Comparison of ENCODE assay signal across 9 cellular contexts in the genomic region with DNA sequence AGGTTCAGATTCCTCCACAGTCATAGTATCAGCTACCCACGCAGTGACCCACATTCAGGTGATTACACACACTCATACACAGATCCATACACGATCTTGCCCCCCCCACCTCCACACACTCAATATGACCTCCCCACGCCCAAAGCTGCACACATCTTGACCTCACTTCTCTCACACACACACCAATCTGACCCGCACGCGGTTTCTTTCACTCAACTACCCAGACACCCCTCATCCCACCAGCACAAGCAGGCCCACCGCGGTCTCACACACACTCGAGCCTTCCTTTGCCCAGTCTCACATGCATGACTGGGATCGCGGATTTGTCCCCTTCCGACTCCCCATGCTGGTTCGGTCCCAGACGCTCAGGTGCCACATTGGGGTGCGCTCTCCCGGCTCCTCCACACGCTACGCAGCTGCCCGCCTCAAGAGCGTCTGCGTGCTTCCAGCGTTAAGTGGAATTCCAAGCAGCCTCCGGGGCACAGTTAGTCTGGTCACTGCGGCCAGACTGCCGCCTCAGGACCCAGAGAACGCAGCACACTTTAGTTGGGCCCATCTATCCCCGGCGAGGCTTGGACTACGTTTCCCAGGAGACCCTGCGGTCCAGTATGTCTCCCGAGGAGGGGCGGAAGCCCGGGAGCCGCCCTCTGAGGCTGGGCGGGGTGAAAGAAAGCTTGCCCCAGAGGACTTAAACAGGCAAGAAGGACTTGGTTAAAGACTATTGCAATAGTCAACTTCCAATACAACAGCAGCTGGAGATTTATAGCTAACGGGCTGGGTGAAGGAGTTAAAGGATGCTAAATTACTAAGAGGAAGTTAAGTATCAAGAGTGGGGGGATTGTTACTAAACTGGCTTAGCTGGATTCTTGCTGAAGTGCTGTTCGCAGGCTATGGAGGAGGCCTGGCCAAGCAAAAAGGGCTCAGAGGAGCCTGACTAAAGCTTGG. TPM values are rescaled to one million over a fixed set of nuclear protein-coding genes. Genes with fewer than 3 reads are reported as not detected.
A peak's percentile ranks its signal among the peaks of the same experiment; 100 is the strongest.
DNase-seq lines count a peak whose midpoint lies in the region; ATAC-seq and TF ChIP-seq lines count a peak whose summit lies in the region.
"Had no signal": no experiment of that assay in that cellular context is flagged by ENCODE, and none has a peak within 500 bp of the region (broad histone marks: within the 10 kb centered on the region; RNA-seq: fewer than 3 reads in every experiment).

No MANE protein-coding gene starts in this region.

- DNase-seq in NCI-H774 (lab: John Stamatoyannopoulos, UW) (peak; percentile 81), lung (ENCODE audit: low spot score) (peak; percentile 94)
- DNase-seq in activated CD8-positive, alpha-beta T cell treated with anti-CD3 and anti-CD28 coated beads, Interleukin-2, amount 10 ng/mL, durations not matched to agents 7 days and 5 days: peak; percentile 95
- DNase-seq in effector CD8-positive, alpha-beta T cell (lab: John Stamatoyannopoulos, UW): peak; percentile 79
- peak; percentile 61 to 78 (median 66) for DNase-seq in stimulated activated CD4-positive, alpha-beta T cell treated with anti-CD3 and anti-CD28 coated beads, TNF-alpha, amount 100 ng/mL, for 1 hour (ENCODE audit: low read depth in 3 of 3, low spot score in 1 of 3)

- no peaks in the 10 kb centered on the region for H4K20me1 ChIP-seq in BLaER1 treated with 17β-estradiol and CSF1 and Interleukin-3, amounts not matched to agents 10 nM and 100 nM

- H3K36me3 ChIP-seq in BLaER1 treated with 17β-estradiol and CSF1 and Interleukin-3, amounts not matched to agents 10 nM and 100 nM: peaks cover 59 to 73% (median 68%) of the 10 kb centered on the region in 11 experiments
- peaks cover 1 to 8% of the 10 kb centered on the region in 2 donors for H3K36me3 ChIP-seq in lung (ENCODE audit: control insufficient read depth in 2 of 2, insufficient read depth in 2 of 2, low read length in 2 of 2)

- H3K27ac Mint-ChIP-seq in activated CD8-positive, alpha-beta T cell treated with anti-CD3 and anti-CD28 coated beads, Interleukin-2, amount 10 ng/mL, durations not matched to agents 7 days and 5 days: no peak overlapping the region
- H3K27ac Mint-ChIP-seq: activated naive CD4-positive, alpha-beta T cell treated with anti-CD3 and anti-CD28 coated beads, Interleukin-2, amount 50 U/mL, for 24 hours had no signal

- peak overlapping the region; percentile 81 to 94 (median 90) for H3K9ac ChIP-seq in BLaER1 treated with 17β-estradiol and CSF1 and Interleukin-3, amounts not matched to agents 10 nM and 100 nM

- H3K4me2 ChIP-seq in BLaER1 treated with 17β-estradiol and CSF1 and Interleukin-3, amounts not matched to agents 10 nM and 100 nM: peak overlapping the region; percentile 78 to 96 (median 90)

- peaks cover 52 to 72% (median 67%) of the 10 kb centered on the region in 11 experiments for H3K9me3 ChIP-seq in BLaER1 treated with 17β-estradiol and CSF1 and Interleukin-3, amounts not matched to agents 10 nM and 100 nM (replicated peaks in 1 of 11)
- peaks cover 0 to 7% of the 10 kb centered on the region in 2 donors for H3K9me3 ChIP-seq in lung (ENCODE audit: control insufficient read depth in 2 of 2, insufficient read depth in 1 of 2, low read length in 1 of 2)

- H3K4me1 Mint-ChIP-seq in activated CD8-positive, alpha-beta T cell treated with anti-CD3 and anti-CD28 coated beads, Interleukin-2, amount 10 ng/mL, durations not matched to agents 7 days and 5 days (ENCODE audit: low read depth): peaks cover 5% of the 10 kb centered on the region

- peak overlapping the region; percentile 67 to 90 (median 87) for H3K27ac ChIP-seq in BLaER1 treated with 17β-estradiol and CSF1 and Interleukin-3, amounts not matched to agents 10 nM and 100 nM
- peak overlapping the region; percentile 86 to 94 for H3K27ac ChIP-seq in lung (ENCODE audit: low read depth in 1 of 2, low read length in 1 of 2)

- no peaks in the 10 kb centered on the region for H3K27me3 ChIP-seq in BLaER1 treated with 17β-estradiol and CSF1 and Interleukin-3, amounts not matched to agents 10 nM and 100 nM
- H3K27me3 ChIP-seq in lung (ENCODE audit: control insufficient read depth, insufficient read depth): no peaks in the 10 kb centered on the region

- H3K27me3 Mint-ChIP-seq in activated CD8-positive, alpha-beta T cell treated with anti-CD3 and anti-CD28 coated beads, Interleukin-2, amount 10 ng/mL, durations not matched to agents 7 days and 5 days (ENCODE audit: low read depth): no peaks in the 10 kb centered on the region
- H3K27me3 Mint-ChIP-seq: activated naive CD4-positive, alpha-beta T cell treated with anti-CD3 and anti-CD28 coated beads, Interleukin-2, amount 50 U/mL, for 24 hours had no signal

- TF ChIP-seq CTCF in lung (IDR thresholded peaks at IDR 0.05; ENCODE audit: control extremely low read depth, extremely low read depth): no peak

- peaks cover 34% of the 10 kb centered on the region for H3K9me3 Mint-ChIP-seq in activated CD8-positive, alpha-beta T cell treated with anti-CD3 and anti-CD28 coated beads, Interleukin-2, amount 10 ng/mL, durations not matched to agents 7 days and 5 days (ENCODE audit: insufficient read depth)

- POLR2A ChIA-PET in activated CD8-positive, alpha-beta T cell treated with anti-CD3 and anti-CD28 coated beads, Interleukin-2, amount 10 ng/mL, durations not matched to agents 7 days and 5 days (lab: Charles Lee): interaction anchor here (0.6 to 3.9 kb wide), 21 partner anchors 11 to 745 kb away, joined by 3 to 93 read pairs (median 4); a partner anchor contains a TSS

- 0 to 1% methylated on average over 37 of the region's 37 CpGs for WGBS in lung, 2 donors

- peaks cover 13 to 23% (median 20%) of the 10 kb centered on the region in 10 experiments for H3K4me1 ChIP-seq in BLaER1 treated with 17β-estradiol and CSF1 and Interleukin-3, amounts not matched to agents 10 nM and 100 nM
- peaks cover 0 to 6% of the 10 kb centered on the region in 2 donors for H3K4me1 ChIP-seq in lung (ENCODE audit: control insufficient read depth in 2 of 2, insufficient read depth in 2 of 2, low read length in 2 of 2)

- CTCF ChIA-PET in activated CD8-positive, alpha-beta T cell treated with anti-CD3 and anti-CD28 coated beads, Interleukin-2, amount 10 ng/mL, durations not matched to agents 7 days and 5 days (lab: Charles Lee): interaction anchor here (0.8 to 2.9 kb wide), 3 partner anchors 12 to 521 kb away, joined by 3 to 26 read pairs (median 3); a partner anchor contains a TSS

- peak; percentile 91 for ATAC-seq in GM19324 (IDR thresholded peaks at IDR 0.05; ENCODE audit: low FRiP score, unreplicated experiment)
- peak; percentile 52 for ATAC-seq in HG03469 (IDR thresholded peaks at IDR 0.05; ENCODE audit: unreplicated experiment)
- ATAC-seq in activated CD8-positive, alpha-beta T cell treated with anti-CD3 and anti-CD28 coated beads, Interleukin-2, amount 10 ng/mL, durations not matched to agents 7 days and 5 days: peak; percentile 94
- ATAC-seq in lung (ENCODE audit: insufficient read depth, low FRiP score): peak; percentile 93

- H3K4me3 ChIP-seq in BLaER1 treated with 17β-estradiol and CSF1 and Interleukin-3, amounts not matched to agents 10 nM and 100 nM: peak overlapping the region; percentile 62 to 95 (median 86)
- peak overlapping the region; percentile 58 for H3K4me3 ChIP-seq in lung

- no peak overlapping the region for H3K4me3 Mint-ChIP-seq in activated CD8-positive, alpha-beta T cell treated with anti-CD3 and anti-CD28 coated beads, Interleukin-2, amount 10 ng/mL, durations not matched to agents 7 days and 5 days
- H3K4me3 Mint-ChIP-seq: activated naive CD4-positive, alpha-beta T cell treated with anti-CD3 and anti-CD28 coated beads, Interleukin-2, amount 50 U/mL, for 24 hours had no signal

- H3K36me3 Mint-ChIP-seq in activated CD8-positive, alpha-beta T cell treated with anti-CD3 and anti-CD28 coated beads, Interleukin-2, amount 10 ng/mL, durations not matched to agents 7 days and 5 days (ENCODE audit: low read depth): peaks cover 55% of the 10 kb centered on the region

RNA-seq across cellular contexts. Expression of a gene that starts 0.7 kb away (rescaled TPM):
- 1 to 10 TPM; 4.6 to 4.9 TPM for total RNA-seq in activated CD8-positive, alpha-beta T cell treated with anti-CD3 and anti-CD28 coated beads, Interleukin-2, amount 10 ng/mL, durations not matched to agents 7 days and 5 days
- total RNA-seq in lung: 10 to 100 TPM in 1 of 2 donors, 1 to 10 TPM in 1; 3.8 to 22.5 TPM
- 1 to 10 TPM; 1.8 to 3.2 TPM for polyA plus RNA-seq in lung

RNA-seq across cellular contexts. Expression of a gene that starts 11.8 kb away (rescaled TPM):
- total RNA-seq in activated CD8-positive, alpha-beta T cell treated with anti-CD3 and anti-CD28 coated beads, Interleukin-2, amount 10 ng/mL, durations not matched to agents 7 days and 5 days: 1 to 10 TPM; 8.0 to 9.5 TPM
- total RNA-seq in lung: 10 to 100 TPM in 1 of 2 donors, 1 to 10 TPM in 1; 5.9 to 10.7 TPM
- polyA plus RNA-seq in lung: 1 to 10 TPM; 2.0 to 2.5 TPM

Comparison
In these comparisons a context has a peak if more than half of its experiments do, and no peak if none do; other contexts are left out.
1. Peak in every context shown above with its lines: DNase-seq, ATAC-seq, H3K4me3 ChIP-seq and H3K27ac ChIP-seq.